In the genomic region with DNA sequence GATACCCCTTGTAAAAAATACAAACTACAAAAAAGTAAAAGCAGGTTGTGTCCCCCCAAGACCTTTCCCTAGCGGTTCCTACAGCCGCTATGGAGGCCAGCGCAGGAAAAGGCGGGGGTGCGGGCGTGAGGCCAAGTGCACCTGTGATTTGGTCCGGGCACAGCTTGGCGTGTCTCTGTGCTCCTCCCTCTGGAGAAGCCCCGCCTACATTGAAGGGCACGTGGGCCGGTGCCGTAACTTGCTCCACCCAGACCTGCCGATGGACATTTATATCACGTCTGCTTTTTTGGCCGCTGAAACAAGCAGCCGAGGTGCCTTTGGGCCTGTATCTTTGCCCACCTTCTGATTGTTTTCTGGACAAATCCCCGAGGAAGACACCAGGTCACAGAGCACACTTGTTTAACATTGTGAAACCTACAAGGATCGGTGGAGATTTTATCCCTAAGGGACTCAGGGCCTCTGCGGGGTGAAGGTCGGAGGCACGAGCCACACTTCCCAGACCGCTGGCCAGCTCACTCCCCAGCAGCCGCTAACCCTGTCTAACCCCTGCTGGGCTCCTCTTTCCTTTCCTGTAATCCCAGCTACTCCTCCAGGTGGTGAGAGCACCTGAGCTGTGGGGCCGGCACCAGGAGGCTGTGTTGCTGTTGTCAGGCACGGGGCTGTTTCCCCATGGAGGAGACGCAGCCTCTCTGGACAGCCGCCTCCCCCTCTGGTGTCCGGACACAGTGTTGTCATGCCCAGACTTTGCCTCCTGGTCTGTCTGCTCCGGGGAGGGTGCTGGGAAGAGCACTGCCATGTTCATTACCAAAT, we compare ENCODE assay signal across 8 cellular contexts. TPM values are rescaled to one million over a fixed set of nuclear protein-coding genes. Genes with fewer than 3 reads are reported as not detected.
A peak's percentile ranks its signal among the peaks of the same experiment; 100 is the strongest.
DNase-seq lines count a peak whose midpoint lies in the region; ATAC-seq and TF ChIP-seq lines count a peak whose summit lies in the region.

No MANE protein-coding gene starts in this region.

- DNase-seq in HK-2 (ENCODE audit: unreplicated experiment) (peak; percentile 47), PC-9 (peak; percentile 70 to 81), right atrium auricular region (ENCODE audit: low spot score) (no peak), sigmoid colon (no peak), GM10248 (ENCODE audit: extremely low spot score) (no peak), ACHN (no peak), OCI-M2 (lab: John Stamatoyannopoulos, UW; ENCODE audit: unreplicated experiment) (no peak)

- H3K4me3 ChIP-seq in PC-9: peak overlapping the region; percentile 52; the same call in 1 of the 2 replicates
- H3K4me3 ChIP-seq in right atrium auricular region: peak overlapping the region in 1 of 2 donors; percentile 33
- no peak overlapping the region for H3K4me3 ChIP-seq in sigmoid colon

- TF ChIP-seq CTCF in PC-9 (conservative IDR thresholded peaks at IDR 0.05) (no peak), right atrium auricular region (IDR thresholded peaks at IDR 0.05) (no peak), sigmoid colon (IDR thresholded peaks at IDR 0.05) (no peak), GM10248 (IDR thresholded peaks at IDR 0.05; ENCODE audit: control extremely low read depth, extremely low read depth, low read depth, missing control alignments) (no peak)

- TF ChIP-seq POLR2A in sigmoid colon (IDR thresholded peaks at IDR 0.05): peak in 1 of 2 donors; percentile 13

- no peaks in the 10 kb centered on the region for H4K20me1 ChIP-seq in PC-9 (ENCODE audit: insufficient read depth)

- no peak for TF ChIP-seq EP300 in sigmoid colon (IDR thresholded peaks at IDR 0.05)

- no peaks in the 10 kb centered on the region for H3K79me2 ChIP-seq in PC-9 (ENCODE audit: low read depth)

- peak overlapping the region; percentile 87 for H3K4me2 ChIP-seq in PC-9

- ATAC-seq in HG02840 (IDR thresholded peaks at IDR 0.05; ENCODE audit: low FRiP score, unreplicated experiment): no peak

- CTCF ChIA-PET in PC-9 (lab: Charles Lee): no interaction called here
- CTCF ChIA-PET in GM10248 (lab: Yijun Ruan, JAX): interaction anchor here (1.1 kb wide), 1 partner anchor 14 kb away, joined by 3 read pairs; no protein-coding TSS in a partner anchor

- in situ Hi-C loops in ACHN (cut with HindIII; ENCODE audit: low pct_ligation_motif_present, low pct_unique_long_range_greater_than_20kb, low sequenced_read_pairs): no loop called here

- H3F3A ChIP-seq in PC-9 (ENCODE audit: insufficient read depth, low read depth): peaks cover 17% of the 10 kb centered on the region

- WGBS in sigmoid colon, 2 donors: 17 to 58% methylated on average over 29 of the region's 29 CpGs

- H3K9me2 ChIP-seq in PC-9 (ENCODE audit: insufficient read depth): no peaks in the 10 kb centered on the region

- intact Hi-C loops in PC-9 (cut with micrococcal nuclease; ENCODE audit: unreplicated experiment): loop anchor here (5.0 kb wide), 1 partner anchor 61 kb away; no protein-coding TSS in a partner anchor
- intact Hi-C loops in sigmoid colon (cut with DNase I): loop anchor here (5.0 kb wide), 2 partner anchors 51 to 114 kb away; no protein-coding TSS in a partner anchor

- H3K27me3 ChIP-seq in PC-9 (ENCODE audit: insufficient read depth, low read depth): no peaks in the 10 kb centered on the region
- H3K27me3 ChIP-seq in right atrium auricular region: no peaks in the 10 kb centered on the region
- no peaks in the 10 kb centered on the region for H3K27me3 ChIP-seq in sigmoid colon

- H3K36me3 ChIP-seq in PC-9 (ENCODE audit: low read depth) (no peaks in the 10 kb centered on the region), right atrium auricular region (no peaks in the 10 kb centered on the region), sigmoid colon (no peaks in the 10 kb centered on the region)

- peak overlapping the region; percentile 87 for H2AFZ ChIP-seq in PC-9

- TSS peak; percentile 99 for BruUV-seq in PC-9 (replicated peaks; lab: Mats Ljungman, UMichigan)

- H3K4me1 ChIP-seq in PC-9 (replicated peaks; ENCODE audit: insufficient read depth) (peaks cover 26% of the 10 kb centered on the region), right atrium auricular region (peaks cover 3 to 66% of the 10 kb centered on the region in 2 donors), sigmoid colon (peaks cover 0 to 62% (median 59%) of the 10 kb centered on the region in 4 donors)

- POLR2A ChIA-PET in PC-9 (lab: Charles Lee; ENCODE audit: unreplicated experiment) (interaction anchor here (1.0 kb wide), 1 partner anchor 14 kb away, joined by 3 read pairs; no protein-coding TSS in a partner anchor), GM10248 (lab: Yijun Ruan, JAX) (no interaction called here)

- H3K27ac ChIP-seq in PC-9 (peak overlapping the region; percentile 63), right atrium auricular region (peak overlapping the region; percentile 91 to 98), sigmoid colon (peak overlapping the region; percentile 80 to 94 (median 90))

- H3K9me3 ChIP-seq in PC-9 (ENCODE audit: insufficient read depth, low read depth) (no peaks in the 10 kb centered on the region), right atrium auricular region (no peaks in the 10 kb centered on the region), sigmoid colon (no peaks in the 10 kb centered on the region)

RNA-seq across cellular contexts. Expression of a gene that starts 18.8 kb away (rescaled TPM):
- total RNA-seq in PC-9 (2021) (18.4 and 18.8 TPM in 2 replicates), right atrium auricular region (100 to 1,000 TPM; 116 to 143 TPM), sigmoid colon (100 to 1,000 TPM; 100 to 132 (median 112) TPM)
- polyA plus RNA-seq in sigmoid colon: 10 to 100 TPM; 17.6 to 21.0 (median 20.3) TPM

Comparison
In these comparisons a context has a peak if more than half of its experiments do, and no peak if none do; other contexts are left out.
1. DNase-seq: peak in HK-2 (single experiment) and PC-9 (2 of 2); none in right atrium auricular region (single experiment), sigmoid colon (single experiment), GM10248 (single experiment), ACHN (single experiment) and OCI-M2 (single experiment).
2. Peak in every context shown above with its lines, with median percentiles within 50 percentile points of each other: H3K27ac ChIP-seq.